Comparison of ENCODE assay signal across 14 cellular contexts in the genomic region with DNA sequence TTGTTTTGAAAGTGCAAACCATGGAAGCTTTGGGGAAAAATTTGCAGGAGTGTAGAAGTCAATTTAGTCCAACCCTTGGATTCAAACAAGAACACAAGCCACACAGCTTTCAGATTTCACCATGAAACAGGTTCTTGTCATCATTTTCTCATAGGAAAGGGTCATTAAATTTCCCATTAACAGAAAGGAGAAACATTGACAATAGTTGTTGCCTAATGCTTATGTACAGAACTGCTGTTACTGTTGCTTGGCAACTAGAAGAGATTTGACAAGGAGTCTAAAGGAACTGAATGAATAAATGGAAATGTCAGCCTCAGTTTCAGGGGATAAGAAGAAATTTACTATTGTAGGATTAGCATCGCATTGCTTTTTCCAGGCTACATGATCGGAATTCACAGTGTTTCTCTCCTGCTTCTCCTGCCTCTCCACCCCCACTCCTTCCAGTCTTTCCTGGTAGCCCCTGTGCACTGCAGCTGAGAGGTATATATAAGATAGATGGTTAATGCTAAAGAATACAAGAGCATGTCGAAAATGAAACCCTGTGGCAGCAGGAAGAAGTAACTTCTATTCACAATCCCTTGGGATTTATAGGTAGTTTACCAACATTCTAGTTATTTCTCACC.
DNase-seq lines count a peak whose midpoint lies in the region; ATAC-seq and TF ChIP-seq lines count a peak whose summit lies in the region.
"Had no signal": no experiment of that assay in that cellular context is flagged by ENCODE, and none has a peak within 500 bp of the region (broad histone marks: within the 10 kb centered on the region; RNA-seq: fewer than 3 reads in every experiment).

No MANE protein-coding gene starts in this region.

- no peaks in the 10 kb centered on the region for H3K36me3 Mint-ChIP-seq in stimulated activated memory B cell treated with anti-CD40 and anti-IgM and Interleukin-4, amounts not matched to agents 10 μg/mL and 1 μg/mL and 100 μg/mL, for 72 hours
- H3K36me3 Mint-ChIP-seq: CD8-positive, alpha-beta T cell had no signal

- H4K8ac ChIP-seq in mesenchymal stem cell (ENCODE audit: low read length): no peak overlapping the region

- peaks cover 12% of the 10 kb centered on the region for H3K79me1 ChIP-seq in mesenchymal stem cell (replicated peaks; ENCODE audit: low read length, poor library complexity, severe bottlenecking)

- H3K27ac ChIP-seq in mesenchymal stem cell (ENCODE audit: low read length, poor library complexity, severe bottlenecking) (peak overlapping the region; percentile 57), ovary (no peak overlapping the region)

- no peak overlapping the region for H3K4me2 ChIP-seq in mesenchymal stem cell (ENCODE audit: low read length, poor library complexity, severe bottlenecking)

- H3K9me3 ChIP-seq in mesenchymal stem cell (ENCODE audit: control insufficient read depth, low read length) (no peaks in the 10 kb centered on the region), ovary (no peaks in the 10 kb centered on the region)

- H3K4me3 ChIP-seq in choroid plexus epithelial cell (ENCODE audit: low read depth, low read length): no peak overlapping the region
- H3K4me3 ChIP-seq in mesenchymal stem cell (ENCODE audit: insufficient read depth in 1 of 2, low read depth in 1 of 2, low read length in 2 of 2): no peak overlapping the region
- H3K4me3 ChIP-seq in ovary: no peak overlapping the region

- no peak overlapping the region for H2BK5ac ChIP-seq in mesenchymal stem cell (ENCODE audit: low read depth, low read length, poor library complexity, severe bottlenecking)

- no peak overlapping the region for H3K18ac ChIP-seq in mesenchymal stem cell (ENCODE audit: low read depth in 1 of 2, low read length in 2 of 2)

- H2BK12ac ChIP-seq in mesenchymal stem cell (ENCODE audit: low read length in 2 of 2): no peak overlapping the region

- H3K9me3 Mint-ChIP-seq in stimulated activated memory B cell treated with anti-CD40 and anti-IgM and Interleukin-4, amounts not matched to agents 10 μg/mL and 1 μg/mL and 100 μg/mL, for 72 hours: no peaks in the 10 kb centered on the region
- H3K9me3 Mint-ChIP-seq: CD8-positive, alpha-beta T cell; dendritic cell treated with granulocyte-macrophage colony-stimulating factor and Interleukin-4, amounts not matched to agents 40 ng/mL and 50 ng/mL, for 4 days had no signal

- no peak overlapping the region for H2BK120ac ChIP-seq in mesenchymal stem cell (ENCODE audit: low read depth, low read length)

- no peak overlapping the region for H4K91ac ChIP-seq in mesenchymal stem cell (ENCODE audit: low read length)

- no peak for TF ChIP-seq CTCF in choroid plexus epithelial cell (conservative IDR thresholded peaks at IDR 0.05; ENCODE audit: low read depth, low read length)
- TF ChIP-seq CTCF in ovary (IDR thresholded peaks at IDR 0.05): no peak

- H3K27ac Mint-ChIP-seq in stimulated activated memory B cell treated with anti-CD40 and anti-IgM and Interleukin-4, amounts not matched to agents 10 μg/mL and 1 μg/mL and 100 μg/mL, for 72 hours: no peak overlapping the region
- H3K27ac Mint-ChIP-seq: activated CD4-positive, alpha-beta T cell treated with anti-CD3 and anti-CD28 coated beads, Interleukin-2, amount 10 ng/mL, durations not matched to agents 7 days and 5 days; CD8-positive, alpha-beta T cell; dendritic cell treated with granulocyte-macrophage colony-stimulating factor and Interleukin-4, amounts not matched to agents 40 ng/mL and 50 ng/mL, for 4 days had no signal

- H3K27me3 Mint-ChIP-seq in stimulated activated memory B cell treated with anti-CD40 and anti-IgM and Interleukin-4, amounts not matched to agents 10 μg/mL and 1 μg/mL and 100 μg/mL, for 72 hours: peaks cover 23% of the 10 kb centered on the region
- H3K27me3 Mint-ChIP-seq: activated CD4-positive, alpha-beta T cell treated with anti-CD3 and anti-CD28 coated beads, Interleukin-2, amount 10 ng/mL, durations not matched to agents 7 days and 5 days; dendritic cell treated with granulocyte-macrophage colony-stimulating factor and Interleukin-4, amounts not matched to agents 40 ng/mL and 50 ng/mL, for 4 days had no signal

- no CpG with 5 or more reads among the region's 3 CpGs for WGBS in mesenchymal stem cell
- WGBS in ovary, 3 donors: 76 to 84% (median 82%) methylated on average over 3 of the region's 3 CpGs

- ATAC-seq in stimulated activated memory B cell treated with anti-CD40 and anti-IgM and Interleukin-4, amounts not matched to agents 10 μg/mL and 1 μg/mL and 100 μg/mL, for 72 hours: no peak
- ATAC-seq: CD8-positive, alpha-beta T cell; stimulated activated naive CD8-positive, alpha-beta T cell treated with anti-CD3 and anti-CD28 coated beads, Interleukin-15, Interleukin-2, amounts not matched to agents 100 U/mL and 50 U/mL, for 24 hours had no signal

- TF ChIP-seq POLR2A in ovary (IDR thresholded peaks at IDR 0.05): no peak

- intact Hi-C loops in ovary (cut with DNase I): no loop called here

- no peak overlapping the region for H2AK5ac ChIP-seq in mesenchymal stem cell (ENCODE audit: low read length, severe bottlenecking)

- H3K4me1 ChIP-seq in mesenchymal stem cell (ENCODE audit: control insufficient read depth, insufficient read depth, low read depth, low read length): peaks cover 8% of the 10 kb centered on the region
- H3K4me1 ChIP-seq in ovary (ENCODE audit: insufficient read depth): no peaks in the 10 kb centered on the region

- H2AFZ ChIP-seq in mesenchymal stem cell (ENCODE audit: low read depth, low read length): no peak overlapping the region

- H2BK15ac ChIP-seq in mesenchymal stem cell (ENCODE audit: low read depth, poor library complexity, severe bottlenecking): no peak overlapping the region

- no peak overlapping the region for H3K23ac ChIP-seq in mesenchymal stem cell (ENCODE audit: low read length in 2 of 2)

- peaks cover 14% of the 10 kb centered on the region for H3K4me1 Mint-ChIP-seq in stimulated activated memory B cell treated with anti-CD40 and anti-IgM and Interleukin-4, amounts not matched to agents 10 μg/mL and 1 μg/mL and 100 μg/mL, for 72 hours

- DNase-seq in DMS153 (lab: John Stamatoyannopoulos, UW) (peak; percentile 46), MV-4-11 (lab: John Stamatoyannopoulos, UW) (peak; percentile 2), choroid plexus epithelial cell (ENCODE audit: low read depth) (peak; percentile 63), mesenchymal stem cell (peak; percentile 88), AML-193 (lab: John Stamatoyannopoulos, UW) (no peak), T1000 (lab: John Stamatoyannopoulos, UW) (no peak), ovary (no peak)
- DNase-seq: activated CD4-positive, alpha-beta T cell treated with anti-CD3 and anti-CD28 coated beads, Interleukin-2, amount 10 ng/mL, durations not matched to agents 7 days and 5 days; activated effector memory CD4-positive, alpha-beta T cell treated with anti-CD3 and anti-CD28 coated beads, Interleukin-2, amount 50 U/mL, for 16 hours; CD8-positive, alpha-beta T cell; NCI-H510A; stimulated activated naive CD8-positive, alpha-beta T cell treated with anti-CD3 and anti-CD28 coated beads, Interleukin-15, Interleukin-2, amounts not matched to agents 100 U/mL and 50 U/mL, for 24 hours had no signal

- no peak overlapping the region for H3K4me3 Mint-ChIP-seq in stimulated activated memory B cell treated with anti-CD40 and anti-IgM and Interleukin-4, amounts not matched to agents 10 μg/mL and 1 μg/mL and 100 μg/mL, for 72 hours
- H3K4me3 Mint-ChIP-seq: activated CD4-positive, alpha-beta T cell treated with anti-CD3 and anti-CD28 coated beads, Interleukin-2, amount 10 ng/mL, durations not matched to agents 7 days and 5 days; CD8-positive, alpha-beta T cell; dendritic cell treated with granulocyte-macrophage colony-stimulating factor and Interleukin-4, amounts not matched to agents 40 ng/mL and 50 ng/mL, for 4 days had no signal

- H3K9ac ChIP-seq in mesenchymal stem cell (ENCODE audit: low read length): no peak overlapping the region

- no peaks in the 10 kb centered on the region for H3K27me3 ChIP-seq in mesenchymal stem cell (ENCODE audit: control insufficient read depth in 1 of 2, insufficient read depth in 1 of 2, low read length in 2 of 2)
- H3K27me3 ChIP-seq in ovary: no peaks in the 10 kb centered on the region

- H3K36me3 ChIP-seq in mesenchymal stem cell (ENCODE audit: control insufficient read depth in 1 of 2, insufficient read depth in 2 of 2, low read depth in 1 of 2, low read length in 2 of 2): peaks cover 2 to 8% of the 10 kb centered on the region in 2 experiments
- H3K36me3 ChIP-seq in ovary: no peaks in the 10 kb centered on the region

- no peak for TF ChIP-seq EP300 in ovary (IDR thresholded peaks at IDR 0.05)

- no peak overlapping the region for H3K4ac ChIP-seq in mesenchymal stem cell (ENCODE audit: low read depth in 1 of 2, low read length in 2 of 2)

- H3K14ac ChIP-seq in mesenchymal stem cell (ENCODE audit: low read length in 2 of 2): no peak overlapping the region

Comparison
In these comparisons a context has a peak if more than half of its experiments do, and no peak if none do; other contexts are left out.
1. DNase-seq: peak in DMS153 (single experiment), MV-4-11 (single experiment), choroid plexus epithelial cell (single experiment) and mesenchymal stem cell (single experiment); none in AML-193 (0 of 2), T1000 (single experiment) and ovary (0 of 5).